ENCODE assay signal across 10 cellular contexts in genomic region chr15:40093224-40093842, GRCh38. TPM values are rescaled to one million over a fixed set of nuclear protein-coding genes. Genes with fewer than 3 reads are reported as not detected.
DNase-seq lines count a peak whose midpoint lies in the region; ATAC-seq and TF ChIP-seq lines count a peak whose summit lies in the region.
"Had no signal": no experiment of that assay in that cellular context is flagged by ENCODE, and none has a peak within 500 bp of the region (broad histone marks: within the 10 kb centered on the region; RNA-seq: fewer than 3 reads in every experiment).

No MANE protein-coding gene starts in this region.

- POLR2A ChIA-PET in WTC11 (lab: Charles Lee) = interaction anchor here (1.7 kb wide), 1 partner anchor 10 kb away, joined by 4 read pairs; no protein-coding TSS in a partner anchor

- CTCF ChIA-PET in WTC11 (lab: Charles Lee) = interaction anchor here (1.0 to 6.8 kb wide), 5 partner anchors 12 to 181 kb away, joined by 4 to 68 read pairs (median 6); no protein-coding TSS in a partner anchor

- TF ChIP-seq EP300 in suprapubic skin (IDR thresholded peaks at IDR 0.05) = no peak

- 20% methylated on average over 18 of the region's 18 CpGs for WGBS in suprapubic skin

- H3K36me3 ChIP-seq in SJCRH30 = no peaks in the 10 kb centered on the region
- H3K36me3 ChIP-seq in suprapubic skin = peaks cover 6% of the 10 kb centered on the region

- H3K9me3 ChIP-seq in SJCRH30 (replicated peaks) = no peaks in the 10 kb centered on the region
- H3K9me3 ChIP-seq in suprapubic skin = no peaks in the 10 kb centered on the region

- peak overlapping the region; percentile 8; the same call in 1 of the 2 replicates for H3K4me3 ChIP-seq in SJCRH30
- H3K4me3 ChIP-seq in suprapubic skin = peak overlapping the region; percentile 13

- no peak overlapping the region for H3K4me3 Mint-ChIP-seq in activated T-helper 17 cell treated with anti-CD3 and anti-CD28 coated beads, Interleukin-2, amount 50 U/mL, for 72 hours
- no peak overlapping the region for H3K4me3 Mint-ChIP-seq in WTC11
- H3K4me3 Mint-ChIP-seq: activated naive CD8-positive, alpha-beta T cell had no signal

- H3K27ac ChIP-seq in SJCRH30 (peak overlapping the region; percentile 58), suprapubic skin (peak overlapping the region; percentile 80)

- no peak for TF ChIP-seq CTCF in suprapubic skin (IDR thresholded peaks at IDR 0.05)
- no peak for TF ChIP-seq CTCF in WTC11 (IDR thresholded peaks at IDR 0.05)

- DNase-seq in NCI-H1417 (lab: John Stamatoyannopoulos, UW) = peak; percentile 41 to 75 (median 69)
- DNase-seq in NCI-H1417 treated with DMSO at 0.1 percent for 48 hours (lab: John Stamatoyannopoulos, UW) = no peak
- peak; percentile 82 to 83 for DNase-seq in SJCRH30
- peak; percentile 76 for DNase-seq in left kidney (ENCODE audit: low read depth, low spot score)
- no peak for DNase-seq in suprapubic skin (ENCODE audit: low spot score in 2 of 2)
- DNase-seq in activated T-cell treated with anti-CD3 and anti-CD28 coated beads, Interleukin-2, amount 50 U/mL, for 1 hour = no peak
- DNase-seq in WTC11 (ENCODE audit: low spot score) = no peak
- DNase-seq: NCI-H1930 had no signal

- H3K27me3 Mint-ChIP-seq in activated T-helper 17 cell treated with anti-CD3 and anti-CD28 coated beads, Interleukin-2, amount 50 U/mL, for 72 hours = no peaks in the 10 kb centered on the region
- H3K27me3 Mint-ChIP-seq in WTC11 (ENCODE audit: low read depth) = no peaks in the 10 kb centered on the region; the same call in 1 of the 2 replicates
- H3K27me3 Mint-ChIP-seq: activated naive CD8-positive, alpha-beta T cell had no signal

- no peak overlapping the region for H3K27ac Mint-ChIP-seq in activated T-helper 17 cell treated with anti-CD3 and anti-CD28 coated beads, Interleukin-2, amount 50 U/mL, for 72 hours
- no peak overlapping the region; the same call in 1 of the 2 replicates for H3K27ac Mint-ChIP-seq in WTC11

- no peaks in the 10 kb centered on the region for H3K27me3 ChIP-seq in SJCRH30
- no peaks in the 10 kb centered on the region for H3K27me3 ChIP-seq in suprapubic skin

- no peak for ATAC-seq in activated T-helper 17 cell treated with anti-CD3 and anti-CD28 coated beads, Interleukin-2, amount 50 U/mL, for 72 hours (replicated peaks)
- no peak for ATAC-seq in WTC11

- no peaks in the 10 kb centered on the region for H3K36me3 Mint-ChIP-seq in activated T-helper 17 cell treated with anti-CD3 and anti-CD28 coated beads, Interleukin-2, amount 50 U/mL, for 72 hours (ENCODE audit: low read depth)
- peaks cover 25% of the 10 kb centered on the region for H3K36me3 Mint-ChIP-seq in WTC11
- H3K36me3 Mint-ChIP-seq: activated naive CD8-positive, alpha-beta T cell had no signal

- peaks cover 10% of the 10 kb centered on the region for H3K4me1 Mint-ChIP-seq in activated T-helper 17 cell treated with anti-CD3 and anti-CD28 coated beads, Interleukin-2, amount 50 U/mL, for 72 hours
- H3K4me1 Mint-ChIP-seq in WTC11 = peaks cover 91% of the 10 kb centered on the region

- no peak for TF ChIP-seq POLR2A in suprapubic skin (IDR thresholded peaks at IDR 0.05)

- H3K9me3 Mint-ChIP-seq in activated T-helper 17 cell treated with anti-CD3 and anti-CD28 coated beads, Interleukin-2, amount 50 U/mL, for 72 hours = no peaks in the 10 kb centered on the region
- no peaks in the 10 kb centered on the region for H3K9me3 Mint-ChIP-seq in WTC11

- H3K4me1 ChIP-seq in SJCRH30 (peaks cover 52% of the 10 kb centered on the region), suprapubic skin (peaks cover 77% of the 10 kb centered on the region)

TF ChIP-seq in WTC11, 78 proteins besides CTCF, POLR2A, EP300 and RAD21 (continues in another document):
- TF ChIP-seq SP1 (CRISPR knock-in tag; conservative IDR thresholded peaks at IDR 0.05) (no peak), ZNF532 (CRISPR knock-in tag; IDR thresholded peaks at IDR 0.05; ENCODE audit: borderline replicate concordance) (no peak), KAT7 (CRISPR knock-in tag; IDR thresholded peaks at IDR 0.05; ENCODE audit: borderline replicate concordance) (no peak), ATF3 (CRISPR knock-in tag; conservative IDR thresholded peaks at IDR 0.05) (no peak), FOXP4 (CRISPR knock-in tag; IDR thresholded peaks at IDR 0.05) (no peak), TEAD1 (CRISPR knock-in tag; IDR thresholded peaks at IDR 0.05) (no peak), TEAD4 (CRISPR knock-in tag; IDR thresholded peaks at IDR 0.05) (no peak), MLX (CRISPR knock-in tag; IDR thresholded peaks at IDR 0.05) (no peak), RORB (CRISPR knock-in tag; IDR thresholded peaks at IDR 0.05) (no peak), ETV6 (CRISPR knock-in tag; IDR thresholded peaks at IDR 0.05) (no peak), ZNF396 (CRISPR knock-in tag; IDR thresholded peaks at IDR 0.05; ENCODE audit: borderline replicate concordance) (no peak), ATF1 (CRISPR knock-in tag; IDR thresholded peaks at IDR 0.05) (no peak), MXD4 (CRISPR knock-in tag; IDR thresholded peaks at IDR 0.05; ENCODE audit: borderline replicate concordance) (no peak), IRF2 (CRISPR knock-in tag; IDR thresholded peaks at IDR 0.05; ENCODE audit: borderline replicate concordance, low read depth) (no peak), GRHL2 (CRISPR knock-in tag; IDR thresholded peaks at IDR 0.05; ENCODE audit: insufficient replicate concordance, severe bottlenecking) (no peak)

RNA-seq across cellular contexts. Expression of gene BMF, which starts 15.3 kb away (rescaled TPM):
- total RNA-seq in SJCRH30 (2014; rRNA removed; shearing (Covaris generic)) = 6.5 and 6.7 TPM in 2 replicates
- total RNA-seq in suprapubic skin = 10 to 100 TPM in 2 of 4 donors, 1 to 10 TPM in 2; 2.6 to 11.1 (median 9.8) TPM
- total RNA-seq in activated T-helper 17 cell treated with anti-CD3 and anti-CD28 coated beads, Interleukin-2, amount 50 U/mL, for 72 hours = 10 to 100 TPM in 1 of 2 donors, 1 to 10 TPM in 1; 3.2 to 19.3 TPM
- 32.9 to 36.9 TPM (median 36.6 TPM) in 3 replicates for total RNA-seq in WTC11 (2021)

RNA-seq across cellular contexts. Expression of gene SRP14, which starts 54.4 kb away (rescaled TPM):
- total RNA-seq in SJCRH30 (2014; rRNA removed; shearing (Covaris generic)) = 406 and 411 TPM in 2 replicates
- total RNA-seq in suprapubic skin (100 to 1,000 TPM; 161 to 218 (median 170) TPM), WTC11 (2021) (190 to 199 TPM (median 192 TPM) in 3 replicates)
- 100 to 1,000 TPM; 121 to 140 TPM for total RNA-seq in activated T-helper 17 cell treated with anti-CD3 and anti-CD28 coated beads, Interleukin-2, amount 50 U/mL, for 72 hours

Comparison
In these comparisons a context has a peak if more than half of its experiments do, and no peak if none do; other contexts are left out.
1. DNase-seq: peak in NCI-H1417 (3 of 3), SJCRH30 (2 of 2) and left kidney (single experiment); none in NCI-H1417 treated with DMSO at 0.1 percent for 48 hours (single experiment), suprapubic skin (0 of 2), activated T-cell treated with anti-CD3 and anti-CD28 coated beads, Interleukin-2, amount 50 U/mL, for 1 hour (single experiment) and WTC11 (single experiment).